13 cellular contexts compared by ENCODE assay signal in the genomic region with DNA sequence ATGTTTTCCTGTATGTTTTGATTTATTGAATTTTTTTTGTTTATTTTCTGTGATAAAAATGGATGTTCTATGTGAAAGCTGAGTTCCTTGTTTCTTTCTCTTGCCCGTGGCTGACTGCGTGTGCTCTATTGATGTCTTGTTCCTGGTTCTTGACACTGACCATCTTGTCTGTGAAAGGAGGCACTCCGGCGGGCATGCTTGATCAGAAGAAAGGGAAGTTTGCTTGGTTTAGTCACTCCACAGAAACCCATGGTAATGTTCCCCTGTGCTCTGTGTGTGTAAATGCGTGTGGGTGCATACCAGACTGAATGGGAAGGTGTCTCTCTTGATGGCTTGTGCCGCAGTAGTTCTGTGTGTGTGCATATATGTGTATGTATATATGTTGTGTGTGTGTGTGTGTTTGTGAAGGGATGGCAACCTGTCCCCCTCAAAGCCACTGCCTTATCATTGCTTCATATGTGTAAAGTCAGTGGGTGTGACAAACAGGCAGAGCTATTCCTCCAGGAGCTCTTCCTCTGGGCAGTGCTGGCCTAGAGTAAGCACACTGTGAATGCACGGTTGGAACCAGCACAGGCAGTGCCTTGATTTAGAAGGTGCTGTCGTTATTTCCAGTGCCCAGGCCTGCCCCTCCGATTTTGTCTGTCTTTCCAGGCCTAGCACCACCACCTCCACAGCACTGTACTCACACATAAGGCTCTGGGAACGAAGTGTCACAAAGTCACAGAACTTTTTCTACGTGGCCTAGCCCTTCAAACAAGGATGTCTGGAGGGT.
DNase-seq lines count a peak whose midpoint lies in the region; ATAC-seq, FAIRE-seq and TF ChIP-seq lines count a peak whose summit lies in the region.
"Had no signal": no experiment of that assay in that cellular context is flagged by ENCODE, and none has a peak within 500 bp of the region (broad histone marks: within the 10 kb centered on the region; RNA-seq: fewer than 3 reads in every experiment).

No MANE protein-coding gene starts in this region.

- H3K36me3 ChIP-seq in heart left ventricle (peaks cover 0 to 67% (median 12%) of the 10 kb centered on the region in 9 donors), upper lobe of right lung (no peaks in the 10 kb centered on the region)
- H3K36me3 ChIP-seq: BLaER1 treated with 17β-estradiol and CSF1 and Interleukin-3, amounts not matched to agents 10 nM and 100 nM had no signal

- TF ChIP-seq POLR2A in heart left ventricle (IDR thresholded peaks at IDR 0.05) = no peak

- POLR2A ChIA-PET in naive thymus-derived CD8-positive, alpha-beta T cell (lab: Charles Lee) = no interaction called here

- H3K4me3 Mint-ChIP-seq in dendritic cell treated with granulocyte-macrophage colony-stimulating factor and Interleukin-4, amounts not matched to agents 40 ng/mL and 50 ng/mL, for 4 days = no peak overlapping the region
- H3K4me3 Mint-ChIP-seq in naive thymus-derived CD8-positive, alpha-beta T cell = no peak overlapping the region
- H3K4me3 Mint-ChIP-seq: H9 had no signal

- no peak for FAIRE-seq in GM19239 (lab: Jason Lieb, UNC)
- FAIRE-seq: A204.1 had no signal

- peak overlapping the region; percentile 27 for H3K27ac Mint-ChIP-seq in dendritic cell treated with granulocyte-macrophage colony-stimulating factor and Interleukin-4, amounts not matched to agents 40 ng/mL and 50 ng/mL, for 4 days
- H3K27ac Mint-ChIP-seq in naive thymus-derived CD8-positive, alpha-beta T cell = no peak overlapping the region
- H3K27ac Mint-ChIP-seq: H9 had no signal

- peak; percentile 16 to 55 (median 29) for ATAC-seq in heart left ventricle
- no peak for ATAC-seq in Right ventricle myocardium superior (ENCODE audit: poor library complexity)
- ATAC-seq in upper lobe of right lung = peak; percentile 79
- ATAC-seq in HG03159 (IDR thresholded peaks at IDR 0.05; ENCODE audit: unreplicated experiment) = no peak
- no peak for ATAC-seq in naive thymus-derived CD8-positive, alpha-beta T cell

- H3K27ac ChIP-seq in heart left ventricle = peak overlapping the region in 1 of 12 donors; percentile 34
- H3K27ac ChIP-seq in upper lobe of right lung = no peak overlapping the region
- H3K27ac ChIP-seq: BLaER1 treated with 17β-estradiol and CSF1 and Interleukin-3, amounts not matched to agents 10 nM and 100 nM had no signal

- H3K4me1 ChIP-seq in heart left ventricle (peaks cover 0 to 33% (median 12%) of the 10 kb centered on the region in 12 donors), upper lobe of right lung (no peaks in the 10 kb centered on the region)

- intact Hi-C loops in heart left ventricle (cut with DNase I) (no loop called here), Right ventricle myocardium superior (cut with DNase I) (no loop called here), upper lobe of right lung (cut with DNase I) (no loop called here)
- intact Hi-C loops in dendritic cell treated with granulocyte-macrophage colony-stimulating factor and Interleukin-4, amounts not matched to agents 40 ng/mL and 50 ng/mL, for 4 days (cut with micrococcal nuclease) = no loop called here

- H3K9me3 ChIP-seq in heart left ventricle = no peaks in the 10 kb centered on the region
- H3K9me3 ChIP-seq in upper lobe of right lung = no peaks in the 10 kb centered on the region

- TF ChIP-seq CTCF in heart left ventricle (IDR thresholded peaks at IDR 0.05) (no peak), upper lobe of right lung (IDR thresholded peaks at IDR 0.05) (no peak)

- H3K4me1 Mint-ChIP-seq in dendritic cell treated with granulocyte-macrophage colony-stimulating factor and Interleukin-4, amounts not matched to agents 40 ng/mL and 50 ng/mL, for 4 days (ENCODE audit: low read depth) = peaks cover 9% of the 10 kb centered on the region
- H3K4me1 Mint-ChIP-seq in naive thymus-derived CD8-positive, alpha-beta T cell = no peaks in the 10 kb centered on the region

- H3K27me3 Mint-ChIP-seq in dendritic cell treated with granulocyte-macrophage colony-stimulating factor and Interleukin-4, amounts not matched to agents 40 ng/mL and 50 ng/mL, for 4 days = peaks cover 6% of the 10 kb centered on the region
- H3K27me3 Mint-ChIP-seq in naive thymus-derived CD8-positive, alpha-beta T cell = peaks cover 0 to 18% (median 4%) of the 10 kb centered on the region in 5 donors

- no peaks in the 10 kb centered on the region for H3K36me3 Mint-ChIP-seq in dendritic cell treated with granulocyte-macrophage colony-stimulating factor and Interleukin-4, amounts not matched to agents 40 ng/mL and 50 ng/mL, for 4 days (ENCODE audit: low read depth)
- H3K36me3 Mint-ChIP-seq in naive thymus-derived CD8-positive, alpha-beta T cell = no peaks in the 10 kb centered on the region

- H3K27me3 ChIP-seq in heart left ventricle (no peaks in the 10 kb centered on the region), upper lobe of right lung (no peaks in the 10 kb centered on the region)
- H3K27me3 ChIP-seq: BLaER1 treated with 17β-estradiol and CSF1 and Interleukin-3, amounts not matched to agents 10 nM and 100 nM had no signal

- DNase-seq in heart left ventricle (no peak), Right ventricle myocardium superior (no peak), NOMO-1 (lab: John Stamatoyannopoulos, UW; ENCODE audit: unreplicated experiment in 2 of 2) (peak; percentile 47 to 91), upper lobe of right lung (peak; percentile 60), GM19239 (ENCODE audit: insufficient read length, low spot score) (no peak)
- DNase-seq in naive thymus-derived CD8-positive, alpha-beta T cell = no peak
- DNase-seq: H9, NCI-H1436 treated with DMSO at 0.1 percent for 48 hours, NCI-H2081 had no signal

- WGBS in heart left ventricle, 4 donors = 76 to 81% (median 81%) methylated on average over 11 of the region's 11 CpGs

- H3K4me3 ChIP-seq in heart left ventricle (no peak overlapping the region), upper lobe of right lung (no peak overlapping the region)
- H3K4me3 ChIP-seq: BLaER1 treated with 17β-estradiol and CSF1 and Interleukin-3, amounts not matched to agents 10 nM and 100 nM had no signal

- H3K9me3 Mint-ChIP-seq in dendritic cell treated with granulocyte-macrophage colony-stimulating factor and Interleukin-4, amounts not matched to agents 40 ng/mL and 50 ng/mL, for 4 days = no peaks in the 10 kb centered on the region
- H3K9me3 Mint-ChIP-seq in naive thymus-derived CD8-positive, alpha-beta T cell = no peaks in the 10 kb centered on the region
- H3K9me3 Mint-ChIP-seq: H9 had no signal

Comparison
In these comparisons a context has a peak if more than half of its experiments do, and no peak if none do; other contexts are left out.
1. ATAC-seq: peak in heart left ventricle (4 of 4) and upper lobe of right lung (single experiment); none in Right ventricle myocardium superior (single experiment), HG03159 (single experiment) and naive thymus-derived CD8-positive, alpha-beta T cell (0 of 2).
2. DNase-seq: peak in NOMO-1 (2 of 2) and upper lobe of right lung (single experiment); none in heart left ventricle (0 of 5), Right ventricle myocardium superior (single experiment), GM19239 (single experiment) and naive thymus-derived CD8-positive, alpha-beta T cell (0 of 10).